27 cellular contexts compared by ENCODE assay signal in genomic region chr15:32656091-32656860, GRCh38. TPM values are rescaled to one million over a fixed set of nuclear protein-coding genes. Genes with fewer than 3 reads are reported as not detected.
DNase-seq lines count a peak whose midpoint lies in the region; ATAC-seq and TF ChIP-seq lines count a peak whose summit lies in the region.
"Had no signal": no experiment of that assay in that cellular context is flagged by ENCODE, and none has a peak within 500 bp of the region (broad histone marks: within the 10 kb centered on the region; RNA-seq: fewer than 3 reads in every experiment).

No MANE protein-coding gene starts in this region.

- H3K9me3 ChIP-seq in mammary epithelial cell (replicated peaks; ENCODE audit: insufficient read depth, low read length) (no peaks in the 10 kb centered on the region), breast epithelium (no peaks in the 10 kb centered on the region), WERI-Rb-1 (ENCODE audit: severe bottlenecking) (no peaks in the 10 kb centered on the region)
- H3K9me3 ChIP-seq: A549, ascending aorta, tibial artery had no signal

- TF ChIP-seq CTCF in mammary epithelial cell (conservative IDR thresholded peaks at IDR 0.05 in 1 of 2, IDR thresholded peaks at IDR 0.05 in 1 of 2; ENCODE audit: extremely low read depth in 1 of 2, insufficient read depth in 1 of 2, low read depth in 1 of 2, low read length in 2 of 2) (no peak), breast epithelium (IDR thresholded peaks at IDR 0.05) (no peak), fibroblast of villous mesenchyme (IDR thresholded peaks at IDR 0.05; ENCODE audit: insufficient read depth, low read depth, low read length) (no peak), WERI-Rb-1 (IDR thresholded peaks at IDR 0.05; ENCODE audit: low read depth, low read length) (no peak)

- H3K4me2 ChIP-seq in mammary epithelial cell (ENCODE audit: insufficient read depth, low read depth, low read length), result no peak overlapping the region
- H3K4me2 ChIP-seq: A549, smooth muscle cell had no signal

- H3K4me1 ChIP-seq in mammary epithelial cell (ENCODE audit: insufficient read depth, low read length), result peaks cover 59% of the 10 kb centered on the region
- no peaks in the 10 kb centered on the region for H3K4me1 ChIP-seq in breast epithelium

- intact Hi-C loops in mammary epithelial cell (cut with micrococcal nuclease) (loop anchor here (5.0 kb wide), 1 partner anchor 411 kb away; no protein-coding TSS in a partner anchor), breast epithelium (cut with DNase I; ENCODE audit: low total_unique reads) (loop anchor here (10.0 kb wide), 1 partner anchor 1499 kb away; no protein-coding TSS in a partner anchor)

- no peaks in the 10 kb centered on the region for H3K79me2 ChIP-seq in mammary epithelial cell (ENCODE audit: insufficient read depth, low read length)

- H3K27ac ChIP-seq in mammary epithelial cell (ENCODE audit: insufficient read depth, low read depth, low read length) (no peak overlapping the region), breast epithelium (no peak overlapping the region), WERI-Rb-1 (no peak overlapping the region)
- H3K27ac ChIP-seq: A549, ascending aorta, tibial artery had no signal

- dilution Hi-C loops in mammary epithelial cell (cut with HindIII; ENCODE audit: low sequenced_read_pairs), result no loop called here

- TF ChIP-seq POLR2A in breast epithelium (IDR thresholded peaks at IDR 0.05), result no peak

- H3K27me3 ChIP-seq in mammary epithelial cell (ENCODE audit: insufficient read depth, low read length) (no peaks in the 10 kb centered on the region), breast epithelium (no peaks in the 10 kb centered on the region), WERI-Rb-1 (ENCODE audit: insufficient read depth, low read depth, severe bottlenecking) (no peaks in the 10 kb centered on the region)
- H3K27me3 ChIP-seq: ascending aorta, tibial artery had no signal

- H3K36me3 ChIP-seq in mammary epithelial cell (ENCODE audit: insufficient read depth, low read length) (no peaks in the 10 kb centered on the region), breast epithelium (no peaks in the 10 kb centered on the region), WERI-Rb-1 (no peaks in the 10 kb centered on the region)
- H3K36me3 ChIP-seq: ascending aorta, tibial artery had no signal

- H4K20me1 ChIP-seq in mammary epithelial cell (ENCODE audit: insufficient read depth, low read length), result no peaks in the 10 kb centered on the region

- DNase-seq in mammary epithelial cell (peak; percentile 24), breast epithelium (ENCODE audit: low spot score in 2 of 2) (no peak), NCI-H69 (lab: John Stamatoyannopoulos, UW) (peak; percentile 38), fibroblast of villous mesenchyme (ENCODE audit: low read depth) (peak; percentile 80), WERI-Rb-1 (no peak), NCI-H2227 treated with DMSO at 0.1 percent for 48 hours (lab: John Stamatoyannopoulos, UW) (no peak), NCI-H2227 (lab: John Stamatoyannopoulos, UW; ENCODE audit: unreplicated experiment) (no peak)
- DNase-seq: activated CD4-positive, alpha-beta T cell treated with anti-CD3 and anti-CD28 coated beads for 36 hours; activated CD8-positive, alpha-beta memory T cell treated with anti-CD3 and anti-CD28 coated beads for 24 hours; activated gamma-delta T cell; activated naive CD8-positive, alpha-beta T cell treated with anti-CD3 and anti-CD28 coated beads, Interleukin-2, amount 10 ng/mL, durations not matched to agents 7 days and 5 days; activated T-cell treated with anti-CD3 and anti-CD28 coated beads, Interleukin-2, amount 50 U/mL, for 1 hour; dermis blood vessel endothelial cell; HCEC 1CT; hypothalamus; KG1; naive thymus-derived CD4-positive, alpha-beta T cell; NCI-H524 treated with DMSO at 0.1 percent for 48 hours; nucleus accumbens; RPMI8226; stimulated activated CD4-positive, alpha-beta T cell treated with anti-CD3 and anti-CD28 coated beads, Interleukin-1b, Interleukin-23, amount 100 ng/mL, for 48 hours; tibial artery had no signal

- 83% methylated on average over 13 of the region's 13 CpGs for WGBS in mammary epithelial cell (ENCODE audit: low coverage, missing lambda C conversion rate)

- H3K4me3 ChIP-seq in mammary epithelial cell (replicated peaks in 1 of 3; ENCODE audit: insufficient read depth in 1 of 3, low read depth in 2 of 3, low read length in 3 of 3) (no peak overlapping the region), breast epithelium (no peak overlapping the region), fibroblast of villous mesenchyme (ENCODE audit: low read depth, low read length) (no peak overlapping the region), WERI-Rb-1 (ENCODE audit: low read depth, low read length) (no peak overlapping the region)
- H3K4me3 ChIP-seq: A549, ascending aorta, smooth muscle cell, tibial artery had no signal

- H2AFZ ChIP-seq in mammary epithelial cell (ENCODE audit: low read depth, low read length), result peak overlapping the region; percentile 22

- H3K9ac ChIP-seq in mammary epithelial cell (ENCODE audit: insufficient read depth, low read length), result no peak overlapping the region

- BruUV-seq in mammary epithelial cell (replicated peaks; lab: Mats Ljungman, UMichigan), result no TSS peak

- in situ Hi-C loops in mammary epithelial cell (cut with MboI; ENCODE audit: low sequenced_read_pairs in 2 of 2), result loop anchor here (5.0 to 25.0 kb wide), 3 partner anchors 189 to 481 kb away; no protein-coding TSS in a partner anchor

- CTCF ChIA-PET in mammary epithelial cell (lab: Charles Lee; ENCODE audit: low non-redundant PET), result no interaction called here

- no peak for ATAC-seq in GM19351 (IDR thresholded peaks at IDR 0.05; ENCODE audit: unreplicated experiment)
- ATAC-seq: A549; naive thymus-derived CD4-positive, alpha-beta T cell had no signal

RNA-seq across cellular contexts. Expression of gene SCG5, which starts 14.8 kb away (rescaled TPM):
- total RNA-seq in mammary epithelial cell (10 to 100 TPM in 1 of 2 donors, 1 to 10 TPM in 1; 1.8 to 39.8 TPM), breast epithelium (10 to 100 TPM in 1 of 3 donors, 1 to 10 TPM in 1, not detected in 1; 5.0 to 11.1 TPM), fibroblast of villous mesenchyme (8.7 and 17.7 TPM in 2 replicates)
- polyA plus RNA-seq in mammary epithelial cell, result 3.0 TPM
- not detected for polyA minus RNA-seq in mammary epithelial cell
- total RNA-seq: ascending aorta, SK-MEL-5 had no signal

RNA-seq across cellular contexts. Expression of gene ARHGAP11A, which starts 41.0 kb away (rescaled TPM):
- total RNA-seq in mammary epithelial cell (10 to 100 TPM in 1 of 2 donors, 1 to 10 TPM in 1; 5.0 to 59.0 TPM), breast epithelium (1 to 10 TPM; 1.8 to 2.9 (median 2.0) TPM), fibroblast of villous mesenchyme (14.5 and 25.5 TPM in 2 replicates)
- polyA plus RNA-seq in mammary epithelial cell, result 9.9 TPM
- 12.8 TPM for polyA minus RNA-seq in mammary epithelial cell
- total RNA-seq: ascending aorta had no signal

Comparison
In these comparisons a context has a peak if more than half of its experiments do, and no peak if none do; other contexts are left out.
1. DNase-seq: peak in mammary epithelial cell (single experiment), NCI-H69 (single experiment) and fibroblast of villous mesenchyme (single experiment); none in breast epithelium (0 of 2), WERI-Rb-1 (single experiment), NCI-H2227 treated with DMSO at 0.1 percent for 48 hours (single experiment) and NCI-H2227 (single experiment).